ENCODE assay signal across 22 cellular contexts in genomic region chr2:204971219-204971907, GRCh38.
DNase-seq lines count a peak whose midpoint lies in the region; ATAC-seq and TF ChIP-seq lines count a peak whose summit lies in the region.
"Had no signal": no experiment of that assay in that cellular context is flagged by ENCODE, and none has a peak within 500 bp of the region (broad histone marks: within the 10 kb centered on the region; RNA-seq: fewer than 3 reads in every experiment).

No MANE protein-coding gene starts in this region.

- H2AFZ ChIP-seq in Loucy (ENCODE audit: low read length), result peak overlapping the region; percentile 76
- H2AFZ ChIP-seq: PC-9 had no signal

- H3K4me2 ChIP-seq in Loucy (ENCODE audit: low read depth, low read length, poor library complexity, severe bottlenecking), result no peak overlapping the region
- H3K4me2 ChIP-seq: PC-9 had no signal

- no peak overlapping the region for H3K9ac ChIP-seq in Loucy (ENCODE audit: low read depth, low read length, poor library complexity, severe bottlenecking)
- no peak overlapping the region for H3K9ac ChIP-seq in endodermal cell (ENCODE audit: extremely low read depth, low read length, poor library complexity, severe bottlenecking)

- no peaks in the 10 kb centered on the region for H4K20me1 ChIP-seq in Loucy (ENCODE audit: insufficient read depth, low read length, poor library complexity, severe bottlenecking)

- no peak overlapping the region for H3K27ac ChIP-seq in endodermal cell (ENCODE audit: low read depth, low read length)
- H3K27ac ChIP-seq: 22Rv1, body of pancreas, PC-9, testis had no signal

- no peaks in the 10 kb centered on the region for H3K27me3 ChIP-seq in Loucy (ENCODE audit: insufficient read depth, low read length, poor library complexity, severe bottlenecking)
- H3K27me3 ChIP-seq in endodermal cell (ENCODE audit: control insufficient read depth, insufficient read depth, low read length, poor library complexity, severe bottlenecking), result no peaks in the 10 kb centered on the region
- H3K27me3 ChIP-seq: body of pancreas, spleen, testis had no signal

- no peaks in the 10 kb centered on the region for H3K79me2 ChIP-seq in Loucy (ENCODE audit: insufficient read depth, low read length)

- peaks cover 49% of the 10 kb centered on the region for H3K4me1 ChIP-seq in Loucy (ENCODE audit: insufficient read depth, low read length, poor library complexity, severe bottlenecking)
- peaks cover 9% of the 10 kb centered on the region for H3K4me1 ChIP-seq in endodermal cell (ENCODE audit: control insufficient read depth, insufficient read depth, low read length)
- H3K4me1 ChIP-seq: body of pancreas, testis had no signal

- no peak for ATAC-seq in HG03045 (IDR thresholded peaks at IDR 0.05; ENCODE audit: unreplicated experiment)
- ATAC-seq: body of pancreas, SK-N-SH treated with all-trans-retinoic acid at 6 μM for 48 hours had no signal

- peaks cover 43% of the 10 kb centered on the region for H3K4me1 Mint-ChIP-seq in activated naive CD8-positive, alpha-beta T cell treated with anti-CD3 and anti-CD28 coated beads for 36 hours
- H3K4me1 Mint-ChIP-seq in nephron (peaks cover 40% of the 10 kb centered on the region), endodermal cell (peaks cover 36% of the 10 kb centered on the region)

- no peaks in the 10 kb centered on the region for H3K36me3 ChIP-seq in Loucy (ENCODE audit: insufficient read depth, low read length)
- no peaks in the 10 kb centered on the region for H3K36me3 ChIP-seq in endodermal cell (ENCODE audit: control insufficient read depth, insufficient read depth, low read length)
- H3K36me3 ChIP-seq: spleen had no signal

- peaks cover 5% of the 10 kb centered on the region for H3K36me3 Mint-ChIP-seq in activated naive CD8-positive, alpha-beta T cell treated with anti-CD3 and anti-CD28 coated beads for 36 hours
- H3K36me3 Mint-ChIP-seq in nephron (ENCODE audit: low read depth) (no peaks in the 10 kb centered on the region), endodermal cell (ENCODE audit: low read depth) (no peaks in the 10 kb centered on the region)

- peaks cover 4% of the 10 kb centered on the region for H3K9me3 Mint-ChIP-seq in activated naive CD8-positive, alpha-beta T cell treated with anti-CD3 and anti-CD28 coated beads for 36 hours
- H3K9me3 Mint-ChIP-seq in nephron (no peaks in the 10 kb centered on the region), endodermal cell (no peaks in the 10 kb centered on the region)

- H3K9me2 ChIP-seq in Loucy (replicated peaks; ENCODE audit: low read depth, low read length), result no peaks in the 10 kb centered on the region

- H3K27ac Mint-ChIP-seq in activated naive CD8-positive, alpha-beta T cell treated with anti-CD3 and anti-CD28 coated beads for 36 hours, result peak overlapping the region; percentile 81
- H3K27ac Mint-ChIP-seq in nephron (peak overlapping the region; percentile 79 to 89 (median 82)), endodermal cell (no peak overlapping the region)

- H3K4me3 ChIP-seq in Loucy (ENCODE audit: low read length, poor library complexity, severe bottlenecking), result no peak overlapping the region
- no peak overlapping the region for H3K4me3 ChIP-seq in endodermal cell (ENCODE audit: low read length)
- H3K4me3 ChIP-seq: body of pancreas, PC-9, spleen, testis had no signal

- H3K9me3 ChIP-seq in Loucy (ENCODE audit: insufficient read depth, low read depth, low read length), result no peaks in the 10 kb centered on the region
- H3K9me3 ChIP-seq in endodermal cell (ENCODE audit: control insufficient read depth, low read length), result no peaks in the 10 kb centered on the region
- H3K9me3 ChIP-seq: body of pancreas, spleen, testis had no signal

- peak overlapping the region; percentile 18 for H3K4me3 Mint-ChIP-seq in activated naive CD8-positive, alpha-beta T cell treated with anti-CD3 and anti-CD28 coated beads for 36 hours
- H3K4me3 Mint-ChIP-seq in nephron (no peak overlapping the region), endodermal cell (no peak overlapping the region)

- no peaks in the 10 kb centered on the region for H3K27me3 Mint-ChIP-seq in activated naive CD8-positive, alpha-beta T cell treated with anti-CD3 and anti-CD28 coated beads for 36 hours
- H3K27me3 Mint-ChIP-seq in nephron (ENCODE audit: low read depth) (no peaks in the 10 kb centered on the region), endodermal cell (ENCODE audit: insufficient read depth) (no peaks in the 10 kb centered on the region)

- WGBS in endodermal cell (ENCODE audit: insufficient coverage in 1 of 2, insufficient read length in 1 of 2), 2 experiments, result 96% methylated on average over 1 of the region's 1 CpG; no CpG with 5 or more reads in 1 of the 2 experiments

- TF ChIP-seq CTCF in Loucy (conservative IDR thresholded peaks at IDR 0.05; ENCODE audit: low read length), result no peak
- no peak for TF ChIP-seq CTCF in nephron (IDR thresholded peaks at IDR 0.05; ENCODE audit: unreplicated experiment in 3 of 3)
- TF ChIP-seq CTCF in endodermal cell (conservative IDR thresholded peaks at IDR 0.05), result no peak

- peaks cover 16% of the 10 kb centered on the region for H3F3A ChIP-seq in Loucy (ENCODE audit: low read depth)

- peak; percentile 38 for DNase-seq in DMS53 (lab: John Stamatoyannopoulos, UW)
- DNase-seq in DMS53 treated with DMSO at 0.1 percent for 48 hours (lab: John Stamatoyannopoulos, UW; ENCODE audit: unreplicated experiment), result no peak
- DNase-seq in activated naive CD8-positive, alpha-beta T cell treated with anti-CD3 and anti-CD28 coated beads for 36 hours, result no peak
- DNase-seq in NCI-H748 (lab: John Stamatoyannopoulos, UW; ENCODE audit: unreplicated experiment), result no peak
- no peak for DNase-seq in endodermal cell
- DNase-seq: activated effector memory CD4-positive, alpha-beta T cell treated with anti-CD3 and anti-CD28 coated beads, Interleukin-2, amount 50 U/mL, for 16 hours; body of pancreas; cortex of kidney; DND-41; Karpas-422; kidney glomerular epithelial cell; mesendoderm; NCI-H1092 treated with DMSO at 0.1 percent for 48 hours; NCI-H69; PC-9; spleen; testis had no signal
